ENCODE assay signal across 8 cellular contexts in genomic region chr4:107719211-107719926, GRCh38. TPM values are rescaled to one million over a fixed set of nuclear protein-coding genes. Genes with fewer than 3 reads are reported as not detected.
DNase-seq lines count a peak whose midpoint lies in the region; ATAC-seq and TF ChIP-seq lines count a peak whose summit lies in the region.

No MANE protein-coding gene starts in this region.

- H3K27ac Mint-ChIP-seq in CD8-positive, alpha-beta T cell: peak overlapping the region; percentile 81

- H3K9me3 Mint-ChIP-seq in CD8-positive, alpha-beta T cell: no peaks in the 10 kb centered on the region

- intact Hi-C loops in CD8-positive, alpha-beta T cell (cut with DNase I, micrococcal nuclease): loop anchor here in 1 of 2 experiments (1.0 to 10.0 kb wide), 6 partner anchors 213 to 2005 kb away; partner anchors contain the start of genes CYP2U1 and RPL34

- H3K4me1 ChIP-seq in CD8-positive, alpha-beta T cell (ENCODE audit: insufficient read depth, low read length): peaks cover 13% of the 10 kb centered on the region
- H3K4me1 ChIP-seq in lung (ENCODE audit: control insufficient read depth in 2 of 2, insufficient read depth in 2 of 2, low read length in 2 of 2): peaks cover 0 to 5% of the 10 kb centered on the region in 2 donors
- H3K4me1 ChIP-seq in thymus (ENCODE audit: control insufficient read depth, insufficient read depth, low read length): peaks cover 7% of the 10 kb centered on the region

- CTCF ChIA-PET in CD8-positive, alpha-beta T cell (lab: Charles Lee): interaction anchor here (3.7 kb wide), 1 partner anchor 18 kb away, joined by 14 read pairs; no protein-coding TSS in a partner anchor

- H3K27me3 Mint-ChIP-seq in CD8-positive, alpha-beta T cell (ENCODE audit: low read depth): no peaks in the 10 kb centered on the region

- WGBS in lung, 2 donors: 2% methylated on average over 28 of the region's 28 CpGs
- WGBS in thymus: 3% methylated on average over 28 of the region's 28 CpGs

- peak overlapping the region; percentile 91 for H3K4me3 Mint-ChIP-seq in CD8-positive, alpha-beta T cell

- H3K36me3 ChIP-seq in CD8-positive, alpha-beta T cell (ENCODE audit: insufficient read depth, low read length): no peaks in the 10 kb centered on the region
- no peaks in the 10 kb centered on the region for H3K36me3 ChIP-seq in lung (ENCODE audit: control insufficient read depth in 2 of 2, insufficient read depth in 2 of 2, low read length in 2 of 2)
- H3K36me3 ChIP-seq in thymus (ENCODE audit: control insufficient read depth, insufficient read depth): no peaks in the 10 kb centered on the region

- peaks cover 12% of the 10 kb centered on the region for H3K36me3 Mint-ChIP-seq in CD8-positive, alpha-beta T cell

- H3K27me3 ChIP-seq in CD8-positive, alpha-beta T cell (ENCODE audit: insufficient read depth, low read length): no peaks in the 10 kb centered on the region
- no peaks in the 10 kb centered on the region for H3K27me3 ChIP-seq in lung (ENCODE audit: control insufficient read depth, insufficient read depth)
- no peaks in the 10 kb centered on the region for H3K27me3 ChIP-seq in thymus (ENCODE audit: control insufficient read depth, insufficient read depth)

- H3K4me1 Mint-ChIP-seq in CD8-positive, alpha-beta T cell (ENCODE audit: low read depth): peaks cover 40% of the 10 kb centered on the region

- no peak for DNase-seq in CD8-positive, alpha-beta T cell
- DNase-seq in SK-N-DZ (ENCODE audit: low spot score) (peak; percentile 4), dermis blood vessel endothelial cell (peak; percentile 39), lung (ENCODE audit: low spot score) (no peak), DMS153 (lab: John Stamatoyannopoulos, UW) (no peak)

- peak overlapping the region; percentile 65 for H3K4me3 ChIP-seq in CD8-positive, alpha-beta T cell (ENCODE audit: low read depth, low read length)
- H3K4me3 ChIP-seq in lung (peak overlapping the region; percentile 94), thymus (ENCODE audit: low read length) (peak overlapping the region; percentile 91)

- POLR2A ChIA-PET in CD8-positive, alpha-beta T cell (lab: Charles Lee): interaction anchor here (0.5 to 2.6 kb wide), 8 partner anchors 10 to 901 kb away, joined by 3 to 12 read pairs (median 4); partner anchors contain the start of genes CYP2U1 and RPL34

- TF ChIP-seq CTCF in CD8-positive, alpha-beta T cell (IDR thresholded peaks at IDR 0.05): no peak
- no peak for TF ChIP-seq CTCF in lung (IDR thresholded peaks at IDR 0.05; ENCODE audit: control extremely low read depth, extremely low read depth)

- ATAC-seq in CD8-positive, alpha-beta T cell: no peak
- ATAC-seq in GM19372 (IDR thresholded peaks at IDR 0.05; ENCODE audit: low read depth, unreplicated experiment): peak; percentile 2
- ATAC-seq in HG03432 (IDR thresholded peaks at IDR 0.05; ENCODE audit: unreplicated experiment): peak; percentile 15
- ATAC-seq in lung (ENCODE audit: insufficient read depth, low FRiP score): peak; percentile 0

- H3K27ac ChIP-seq in CD8-positive, alpha-beta T cell (ENCODE audit: low read depth, low read length): peak overlapping the region; percentile 52
- H3K27ac ChIP-seq in lung (ENCODE audit: low read depth in 1 of 2, low read length in 1 of 2): peak overlapping the region; percentile 38 to 87
- peak overlapping the region; percentile 93 for H3K27ac ChIP-seq in thymus (ENCODE audit: low read depth)

- H3K9me3 ChIP-seq in CD8-positive, alpha-beta T cell (ENCODE audit: low read length): no peaks in the 10 kb centered on the region
- H3K9me3 ChIP-seq in lung (ENCODE audit: control insufficient read depth in 2 of 2, insufficient read depth in 1 of 2, low read length in 1 of 2) (no peaks in the 10 kb centered on the region), thymus (ENCODE audit: control insufficient read depth) (no peaks in the 10 kb centered on the region)

RNA-seq across cellular contexts. Expression of gene PAPSS1, which starts 0.7 kb away (rescaled TPM):
- 1 to 10 TPM; 5.2 to 5.3 TPM for total RNA-seq in CD8-positive, alpha-beta T cell
- 108 and 112 TPM in 2 replicates for polyA plus RNA-seq in SK-N-DZ (2014; cell fraction: cytosol; rRNA removed)
- 57.7 and 61.4 TPM in 2 replicates for polyA plus RNA-seq in SK-N-DZ (2014; cell fraction: nucleus; rRNA removed)
- total RNA-seq in dermis blood vessel endothelial cell (51.9 and 58.6 TPM in 2 replicates), lung (10 to 100 TPM; 50.7 to 71.7 TPM)
- polyA plus RNA-seq in lung (10 to 100 TPM; 39.5 to 59.9 TPM), thymus (35.2 TPM)

Comparison
In these comparisons a context has a peak if more than half of its experiments do, and no peak if none do; other contexts are left out.
1. DNase-seq: peak in SK-N-DZ (single experiment) and dermis blood vessel endothelial cell (single experiment); none in CD8-positive, alpha-beta T cell (0 of 7), lung (single experiment) and DMS153 (single experiment).
2. Peak in every context shown above with its lines, with median percentiles within 50 percentile points of each other: H3K27ac ChIP-seq and H3K4me3 ChIP-seq.